Comparison of ENCODE assay signal across 22 cellular contexts in the genomic region with DNA sequence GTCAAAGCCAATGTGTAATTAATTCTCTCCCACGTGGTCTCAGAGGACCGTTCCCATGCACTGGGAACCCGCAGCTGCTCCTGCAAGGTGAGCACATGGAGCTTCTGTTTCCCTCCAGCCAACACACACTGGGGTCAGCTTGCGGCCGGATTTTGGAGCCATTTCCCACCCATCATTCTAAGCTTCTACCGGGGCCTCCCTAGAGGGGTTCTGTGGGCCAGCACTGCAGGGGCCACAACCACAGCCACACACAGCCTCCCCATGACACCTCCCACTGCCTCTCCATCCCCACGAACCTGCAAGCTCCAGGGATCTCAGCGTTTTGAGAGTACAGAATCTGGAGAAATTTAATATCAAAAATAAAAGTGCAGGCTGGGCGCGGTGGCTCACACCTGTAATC.
"Had no signal": no experiment of that assay in that cellular context is flagged by ENCODE, and none has a peak within 500 bp of the region (broad histone marks: within the 10 kb centered on the region; RNA-seq: fewer than 3 reads in every experiment).

No MANE protein-coding gene starts in this region.

- ATAC-seq: esophagus mucosa; heart left ventricle; left lobe of liver; lower lobe of right lung; natural killer cell; sciatic nerve; stimulated activated effector memory CD8-positive, alpha-beta T cell treated with anti-CD3 and anti-CD28 coated beads, Interleukin-12 subunit alpha, Interleukin-12 subunit beta, amount 100 ng/mL, for 72 hours; stimulated activated naive CD8-positive, alpha-beta T cell treated with anti-CD3 and anti-CD28 coated beads, Interleukin-15, amount 100 ng/mL, for 72 hours had no signal

- DNase-seq: activated CD4-positive, alpha-beta memory T cell treated with anti-CD3 and anti-CD28 coated beads, Interleukin-2, amount 10 ng/mL, durations not matched to agents 7 days and 5 days; activated CD4-positive, alpha-beta T cell treated with anti-CD3 and anti-CD28 coated beads, Interleukin-2, amount 10 ng/mL, durations not matched to agents 7 days and 5 days; activated CD4-positive, CD25-positive, alpha-beta regulatory T cell treated with anti-CD3 and anti-CD28 coated beads, Interleukin-2, amount 50 U/mL, for 72 hours; activated gamma-delta T cell; activated naive CD4-positive, alpha-beta T cell treated with anti-CD3 and anti-CD28 coated beads, Interleukin-2, amount 10 ng/mL, durations not matched to agents 7 days and 5 days; activated naive CD8-positive, alpha-beta T cell treated with anti-CD3 and anti-CD28 coated beads, Interleukin-2, amount 10 ng/mL, durations not matched to agents 7 days and 5 days; cortex of kidney; foreskin fibroblast; heart left ventricle; kidney glomerular epithelial cell; lower lobe of right lung; mesenchymal stem cell; natural killer cell; stimulated activated CD4-positive, alpha-beta T cell treated with anti-CD3 and anti-CD28 coated beads, Interleukin-4, amount 100 ng/mL, for 24 hours; stimulated activated naive CD8-positive, alpha-beta T cell treated with anti-CD3 and anti-CD28 coated beads, Interleukin-15, amount 100 ng/mL, for 72 hours; T-helper 2 cell; thyroid gland; upper lobe of left lung had no signal
